18 cellular contexts compared by ENCODE assay signal in the genomic region with DNA sequence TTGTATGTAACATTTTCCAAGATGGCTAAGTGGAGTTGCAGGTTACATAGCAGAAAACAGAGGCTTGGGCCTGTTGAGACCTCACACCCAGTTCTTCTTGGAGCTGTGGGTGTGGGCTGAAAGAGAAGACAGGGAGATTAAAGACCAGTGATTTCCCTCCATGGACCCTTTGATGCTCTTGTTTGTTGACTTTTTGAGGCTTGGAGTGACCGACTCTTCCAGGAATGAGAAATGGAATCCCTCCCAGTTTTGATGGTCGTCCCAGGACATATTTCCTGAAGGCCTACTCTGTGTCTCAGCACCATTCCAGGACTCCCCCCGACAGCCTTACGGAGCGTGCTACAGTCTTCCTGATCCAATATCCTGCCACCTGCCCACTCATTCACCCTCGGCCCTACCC.
A peak's percentile ranks its signal among the peaks of the same experiment; 100 is the strongest.
DNase-seq lines count a peak whose midpoint lies in the region; ATAC-seq and TF ChIP-seq lines count a peak whose summit lies in the region.
"Had no signal": no experiment of that assay in that cellular context is flagged by ENCODE, and none has a peak within 500 bp of the region (broad histone marks: within the 10 kb centered on the region; RNA-seq: fewer than 3 reads in every experiment).

No MANE protein-coding gene starts in this region.

- no peak overlapping the region for H3K4me3 Mint-ChIP-seq in activated CD8-positive, alpha-beta T cell treated with anti-CD3 and anti-CD28 coated beads, Interleukin-2, amount 10 ng/mL, durations not matched to agents 7 days and 5 days
- no peak overlapping the region for H3K4me3 Mint-ChIP-seq in activated CD8-positive, alpha-beta T cell treated with anti-CD3 and anti-CD28 coated beads for 36 hours

- no peaks in the 10 kb centered on the region for H3K27me3 Mint-ChIP-seq in activated CD8-positive, alpha-beta T cell treated with anti-CD3 and anti-CD28 coated beads, Interleukin-2, amount 10 ng/mL, durations not matched to agents 7 days and 5 days (ENCODE audit: low read depth)
- no peaks in the 10 kb centered on the region for H3K27me3 Mint-ChIP-seq in activated CD8-positive, alpha-beta T cell treated with anti-CD3 and anti-CD28 coated beads for 36 hours

- CTCF ChIA-PET in activated CD8-positive, alpha-beta T cell treated with anti-CD3 and anti-CD28 coated beads, Interleukin-2, amount 10 ng/mL, durations not matched to agents 7 days and 5 days (lab: Charles Lee), result interaction anchor here (2.9 kb wide), 1 partner anchor 21 kb away, joined by 10 read pairs; no protein-coding TSS in a partner anchor
- CTCF ChIA-PET in activated CD8-positive, alpha-beta T cell treated with anti-CD3 and anti-CD28 coated beads for 36 hours (lab: Charles Lee), result interaction anchor here (1.2 kb wide), 1 partner anchor 42 kb away, joined by 3 read pairs; no protein-coding TSS in a partner anchor

- no peak for ATAC-seq in activated CD8-positive, alpha-beta T cell treated with anti-CD3 and anti-CD28 coated beads, Interleukin-2, amount 10 ng/mL, durations not matched to agents 7 days and 5 days
- ATAC-seq in activated CD8-positive, alpha-beta T cell treated with anti-CD3 and anti-CD28 coated beads for 36 hours, result no peak
- ATAC-seq in HG02678 (IDR thresholded peaks at IDR 0.05; ENCODE audit: unreplicated experiment) (no peak), heart right ventricle (no peak)
- ATAC-seq: K562, Panc1 had no signal

- no peak overlapping the region for H3K4me3 ChIP-seq in SJSA1
- H3K4me3 ChIP-seq in heart right ventricle, result no peak overlapping the region
- H3K4me3 ChIP-seq: K562 had no signal

- H3K36me3 Mint-ChIP-seq in activated CD8-positive, alpha-beta T cell treated with anti-CD3 and anti-CD28 coated beads, Interleukin-2, amount 10 ng/mL, durations not matched to agents 7 days and 5 days (ENCODE audit: low read depth), result peaks cover 40% of the 10 kb centered on the region
- H3K36me3 Mint-ChIP-seq in activated CD8-positive, alpha-beta T cell treated with anti-CD3 and anti-CD28 coated beads for 36 hours (ENCODE audit: low read depth), result peaks cover 3% of the 10 kb centered on the region

- no peak for DNase-seq in activated CD8-positive, alpha-beta T cell treated with anti-CD3 and anti-CD28 coated beads, Interleukin-2, amount 10 ng/mL, durations not matched to agents 7 days and 5 days
- DNase-seq in activated CD8-positive, alpha-beta T cell treated with anti-CD3 and anti-CD28 coated beads for 36 hours, result no peak
- DNase-seq in SJSA1 (ENCODE audit: low read depth in 1 of 2, low spot score in 2 of 2) (peak; percentile 54 to 70), islet precursor cell (peak; percentile 45), heart right ventricle (no peak), SHP77 (lab: John Stamatoyannopoulos, UW) (no peak)
- no peak for DNase-seq in activated CD8-positive, alpha-beta memory T cell treated with anti-CD3 and anti-CD28 coated beads, Interleukin-2, amount 50 U/mL, for 4 hours
- DNase-seq: 8988T, C1 segment of cervical spinal cord, DMS53, NCI-H1092, NCI-H1436 treated with DMSO at 0.1 percent for 48 hours, NCI-H2029, NCI-H2227 treated with DMSO at 0.1 percent for 48 hours, NCI-H510A had no signal

- peaks cover 52% of the 10 kb centered on the region for H3K4me1 Mint-ChIP-seq in activated CD8-positive, alpha-beta T cell treated with anti-CD3 and anti-CD28 coated beads, Interleukin-2, amount 10 ng/mL, durations not matched to agents 7 days and 5 days (ENCODE audit: low read depth)
- peaks cover 37% of the 10 kb centered on the region for H3K4me1 Mint-ChIP-seq in activated CD8-positive, alpha-beta T cell treated with anti-CD3 and anti-CD28 coated beads for 36 hours (ENCODE audit: low read depth)

- H3K9me3 ChIP-seq in SJSA1 (replicated peaks) (no peaks in the 10 kb centered on the region), heart right ventricle (no peaks in the 10 kb centered on the region)

- H3K36me3 ChIP-seq in SJSA1, result no peaks in the 10 kb centered on the region
- H3K36me3 ChIP-seq in heart right ventricle, result no peaks in the 10 kb centered on the region

- H3K27ac ChIP-seq in SJSA1 (peak overlapping the region; percentile 39), heart right ventricle (no peak overlapping the region)

- peak overlapping the region; percentile 28 for H3K27ac Mint-ChIP-seq in activated CD8-positive, alpha-beta T cell treated with anti-CD3 and anti-CD28 coated beads, Interleukin-2, amount 10 ng/mL, durations not matched to agents 7 days and 5 days
- no peak overlapping the region for H3K27ac Mint-ChIP-seq in activated CD8-positive, alpha-beta T cell treated with anti-CD3 and anti-CD28 coated beads for 36 hours

- H3K4me1 ChIP-seq in SJSA1 (replicated peaks), result peaks cover 45% of the 10 kb centered on the region
- peaks cover 0 to 59% (median 20%) of the 10 kb centered on the region in 9 donors for H3K4me1 ChIP-seq in heart right ventricle

- POLR2A ChIA-PET in activated CD8-positive, alpha-beta T cell treated with anti-CD3 and anti-CD28 coated beads, Interleukin-2, amount 10 ng/mL, durations not matched to agents 7 days and 5 days (lab: Charles Lee), result no interaction called here
- POLR2A ChIA-PET in activated CD8-positive, alpha-beta T cell treated with anti-CD3 and anti-CD28 coated beads for 36 hours (lab: Charles Lee), result interaction anchor here (0.7 kb wide), 1 partner anchor 725 kb away, joined by 3 read pairs; no protein-coding TSS in a partner anchor

- no peaks in the 10 kb centered on the region for H3K27me3 ChIP-seq in SJSA1 (replicated peaks)
- H3K27me3 ChIP-seq in heart right ventricle, result no peaks in the 10 kb centered on the region

- intact Hi-C loops in activated CD8-positive, alpha-beta T cell treated with anti-CD3 and anti-CD28 coated beads for 36 hours (cut with micrococcal nuclease), result no loop called here
- intact Hi-C loops in heart right ventricle (cut with DNase I), result no loop called here

- TF ChIP-seq CTCF in activated CD8-positive, alpha-beta T cell treated with anti-CD3 and anti-CD28 coated beads for 36 hours (IDR thresholded peaks at IDR 0.05), result no peak
- no peak for TF ChIP-seq CTCF in heart right ventricle (IDR thresholded peaks at IDR 0.05)

- H3K9me3 Mint-ChIP-seq in activated CD8-positive, alpha-beta T cell treated with anti-CD3 and anti-CD28 coated beads, Interleukin-2, amount 10 ng/mL, durations not matched to agents 7 days and 5 days (ENCODE audit: insufficient read depth), result no peaks in the 10 kb centered on the region
- no peaks in the 10 kb centered on the region for H3K9me3 Mint-ChIP-seq in activated CD8-positive, alpha-beta T cell treated with anti-CD3 and anti-CD28 coated beads for 36 hours

- 84 to 92% methylated on average over 6 of the region's 6 CpGs for WGBS in heart right ventricle, 2 donors

Comparison
In these comparisons a context has a peak if more than half of its experiments do, and no peak if none do; other contexts are left out.
1. DNase-seq: peak in SJSA1 (2 of 2) and islet precursor cell (single experiment); none in activated CD8-positive, alpha-beta T cell treated with anti-CD3 and anti-CD28 coated beads, Interleukin-2, amount 10 ng/mL, durations not matched to agents 7 days and 5 days (single experiment), activated CD8-positive, alpha-beta T cell treated with anti-CD3 and anti-CD28 coated beads for 36 hours (single experiment), activated CD8-positive, alpha-beta memory T cell treated with anti-CD3 and anti-CD28 coated beads, Interleukin-2, amount 50 U/mL, for 4 hours (single experiment), heart right ventricle (0 of 2) and SHP77 (0 of 2).